In the genomic region with DNA sequence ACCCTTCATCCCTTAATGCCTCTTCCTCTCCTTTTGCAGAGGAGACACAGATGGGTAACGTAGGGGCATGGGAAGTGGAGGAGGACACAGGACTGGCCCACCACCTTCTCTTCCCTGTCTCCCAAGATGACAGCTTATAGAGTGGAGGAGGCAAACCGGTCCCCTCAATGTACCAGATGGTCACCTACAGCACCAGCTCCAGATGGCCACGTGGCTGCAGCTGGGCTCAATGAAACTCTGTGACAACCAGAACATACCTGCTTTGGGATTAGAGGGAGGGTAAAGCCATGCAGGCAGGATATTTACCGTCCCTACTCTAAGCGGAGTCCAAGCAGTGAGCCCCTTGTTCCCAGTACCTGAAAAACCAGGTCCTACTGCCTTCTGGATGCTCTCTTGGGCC, we compare ENCODE assay signal across 18 cellular contexts. TPM values are rescaled to one million over a fixed set of nuclear protein-coding genes. Genes with fewer than 3 reads are reported as not detected.
DNase-seq lines count a peak whose midpoint lies in the region; ATAC-seq and TF ChIP-seq lines count a peak whose summit lies in the region.
"Had no signal": no experiment of that assay in that cellular context is flagged by ENCODE, and none has a peak within 500 bp of the region (broad histone marks: within the 10 kb centered on the region; RNA-seq: fewer than 3 reads in every experiment).

No MANE protein-coding gene starts in this region.

- CTCF ChIA-PET in HEK293 (lab: Yijun Ruan, JAX), result interaction anchor here (0.5 to 1.5 kb wide), 3 partner anchors 9 to 327 kb away, joined by 3 to 5 read pairs (median 3); no protein-coding TSS in a partner anchor

- no peak overlapping the region for H2BK5ac ChIP-seq in neuronal stem cell (ENCODE audit: low read length)

- no CpG with 5 or more reads among the region's 5 CpGs for WGBS in neuronal stem cell (ENCODE audit: extremely low coverage in 2 of 2, insufficient read length in 2 of 2, insufficient replicate concordance in 1 of 2), 2 donors

- no peak overlapping the region for H4K8ac ChIP-seq in neuronal stem cell (ENCODE audit: low read depth, low read length)

- no peak overlapping the region for H3K4me2 ChIP-seq in neuronal stem cell (ENCODE audit: insufficient read depth, low read length, poor library complexity, severe bottlenecking)

- H2AK5ac ChIP-seq in neuronal stem cell (ENCODE audit: low read depth, low read length), result no peak overlapping the region

- H2AFZ ChIP-seq in neuronal stem cell (ENCODE audit: low read length), result peak overlapping the region; percentile 59

- H2BK15ac ChIP-seq in neuronal stem cell (ENCODE audit: low read length), result no peak overlapping the region

- H3K23ac ChIP-seq in neuronal stem cell (ENCODE audit: low read depth, low read length, poor library complexity), result no peak overlapping the region

- H3K4ac ChIP-seq in neuronal stem cell (ENCODE audit: low read length), result no peak overlapping the region

- H3K9me3 ChIP-seq in HEK293 (ENCODE audit: control insufficient read depth, insufficient read depth, low read depth, low read length), result no peaks in the 10 kb centered on the region
- H3K9me3 ChIP-seq in neuronal stem cell (replicated peaks in 1 of 2; ENCODE audit: control insufficient read depth in 2 of 2, insufficient read depth in 1 of 2, low read depth in 1 of 2, low read length in 2 of 2), result no peaks in the 10 kb centered on the region
- H3K9me3 ChIP-seq: MG63 had no signal

- H3K27ac ChIP-seq in HEK293 (ENCODE audit: extremely low read depth, low read depth, low read length) (no peak overlapping the region), neuronal stem cell (replicated peaks; ENCODE audit: low read length) (no peak overlapping the region)

- H3K79me1 ChIP-seq in neuronal stem cell (ENCODE audit: low read depth, low read length), result no peaks in the 10 kb centered on the region

- no peak overlapping the region for H3K9ac ChIP-seq in neuronal stem cell (ENCODE audit: low read depth, low read length, poor library complexity)

- H3K27me3 ChIP-seq in neuronal stem cell (ENCODE audit: control insufficient read depth in 3 of 3, insufficient read depth in 3 of 3, low read depth in 1 of 3, low read length in 3 of 3), result no peaks in the 10 kb centered on the region
- H3K27me3 ChIP-seq: MG63 had no signal

- POLR2A ChIA-PET in HEK293 (lab: Yijun Ruan, JAX), result interaction anchor here (0.6 to 1.5 kb wide), 3 partner anchors 9 to 20 kb away, joined by 3 to 9 read pairs (median 4); no protein-coding TSS in a partner anchor

- H4K91ac ChIP-seq in neuronal stem cell (ENCODE audit: low read depth, low read length, poor library complexity), result no peak overlapping the region

- DNase-seq in D341Med (ENCODE audit: low spot score), result peak; percentile 29
- peak; percentile 79 for DNase-seq in NCI-H82 treated with DMSO at 0.1 percent for 48 hours (lab: John Stamatoyannopoulos, UW; ENCODE audit: unreplicated experiment)
- no peak for DNase-seq in neuronal stem cell (ENCODE audit: low spot score)
- DNase-seq in NCI-H1048 (lab: John Stamatoyannopoulos, UW), result no peak
- no peak for DNase-seq in NCI-H2081 treated with DMSO at 0.1 percent for 48 hours (lab: John Stamatoyannopoulos, UW)
- DNase-seq: C1 segment of cervical spinal cord; CD4-positive, alpha-beta memory T cell; KG1; MG63; NCI-H2081; NCI-H446; NCI-H526 treated with DMSO at 0.1 percent for 48 hours; PC-3; T-helper 17 cell had no signal

- H3K4me3 ChIP-seq in HEK293 (ENCODE audit: low read depth, low read length), result no peak overlapping the region
- H3K4me3 ChIP-seq in neuronal stem cell (ENCODE audit: low read length in 2 of 2), result no peak overlapping the region
- H3K4me3 ChIP-seq: MG63 had no signal

- no peak overlapping the region for H3K18ac ChIP-seq in neuronal stem cell (ENCODE audit: low read length)

- no peak for TF ChIP-seq CTCF in HEK293 (tag by site-specific recombination; IDR thresholded peaks at IDR 0.05)

- no peak overlapping the region for H3K14ac ChIP-seq in neuronal stem cell (ENCODE audit: low read length)

- no peak overlapping the region for H2BK12ac ChIP-seq in neuronal stem cell (ENCODE audit: low read length)

- H3K36me3 ChIP-seq in HEK293 (ENCODE audit: control insufficient read depth in 2 of 2, insufficient read depth in 1 of 2, low read length in 2 of 2), result no peaks in the 10 kb centered on the region
- H3K36me3 ChIP-seq in neuronal stem cell (replicated peaks in 1 of 2; ENCODE audit: control insufficient read depth in 2 of 2, insufficient read depth in 2 of 2, low read length in 2 of 2), result no peaks in the 10 kb centered on the region
- H3K36me3 ChIP-seq: MG63 had no signal

- no peaks in the 10 kb centered on the region for H3K4me1 ChIP-seq in HEK293 (ENCODE audit: control insufficient read depth, insufficient read depth, low read length)
- no peaks in the 10 kb centered on the region for H3K4me1 ChIP-seq in neuronal stem cell (ENCODE audit: control insufficient read depth in 2 of 2, insufficient read depth in 1 of 2, low read depth in 1 of 2, low read length in 2 of 2)

- no peak for ATAC-seq in HG03139 (IDR thresholded peaks at IDR 0.05; ENCODE audit: unreplicated experiment)
- ATAC-seq: HCT116, PC-3, SK-N-SH treated with all-trans-retinoic acid at 6 μM for 48 hours, T-helper 17 cell had no signal

- H2BK120ac ChIP-seq in neuronal stem cell (ENCODE audit: low read depth, low read length), result no peak overlapping the region

TF ChIP-seq in HEK293, 187 proteins besides CTCF, POLR2A, EP300 and RAD21:
- TF ChIP-seq, protein P1, sequence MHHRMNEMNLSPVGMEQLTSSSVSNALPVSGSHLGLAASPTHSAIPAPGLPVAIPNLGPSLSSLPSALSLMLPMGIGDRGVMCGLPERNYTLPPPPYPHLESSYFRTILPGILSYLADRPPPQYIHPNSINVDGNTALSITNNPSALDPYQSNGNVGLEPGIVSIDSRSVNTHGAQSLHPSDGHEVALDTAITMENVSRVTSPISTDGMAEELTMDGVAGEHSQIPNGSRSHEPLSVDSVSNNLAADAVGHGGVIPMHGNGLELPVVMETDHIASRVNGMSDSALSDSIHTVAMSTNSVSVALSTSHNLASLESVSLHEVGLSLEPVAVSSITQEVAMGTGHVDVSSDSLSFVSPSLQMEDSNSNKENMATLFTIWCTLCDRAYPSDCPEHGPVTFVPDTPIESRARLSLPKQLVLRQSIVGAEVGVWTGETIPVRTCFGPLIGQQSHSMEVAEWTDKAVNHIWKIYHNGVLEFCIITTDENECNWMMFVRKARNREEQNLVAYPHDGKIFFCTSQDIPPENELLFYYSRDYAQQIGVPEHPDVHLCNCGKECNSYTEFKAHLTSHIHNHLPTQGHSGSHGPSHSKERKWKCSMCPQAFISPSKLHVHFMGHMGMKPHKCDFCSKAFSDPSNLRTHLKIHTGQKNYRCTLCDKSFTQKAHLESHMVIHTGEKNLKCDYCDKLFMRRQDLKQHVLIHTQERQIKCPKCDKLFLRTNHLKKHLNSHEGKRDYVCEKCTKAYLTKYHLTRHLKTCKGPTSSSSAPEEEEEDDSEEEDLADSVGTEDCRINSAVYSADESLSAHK (tag by site-specific recombination; IDR thresholded peaks at IDR 0.05), result no peak
- TF ChIP-seq TRIM28 (IDR thresholded peaks at IDR 0.05; ENCODE audit: borderline replicate concordance, low read length), result 0 out of 2 replicates have a peak, but pooled peaks have one; percentile 5

RNA-seq across cellular contexts. Expression of a gene that starts 7.5 kb away (rescaled TPM):
- 4.1 TPM for polyA plus RNA-seq in neuronal stem cell (2013, experiment 1 of 2)
- polyA plus RNA-seq in neuronal stem cell (2013, experiment 2 of 2), result 4.2 TPM

RNA-seq across cellular contexts. Expression of a gene that starts 20.3 kb away (rescaled TPM):
- 115 TPM for polyA plus RNA-seq in neuronal stem cell (2013, experiment 1 of 2)
- polyA plus RNA-seq in neuronal stem cell (2013, experiment 2 of 2), result 117 TPM

Comparison
In these comparisons a context has a peak if more than half of its experiments do, and no peak if none do; other contexts are left out.
1. DNase-seq: peak in D341Med (single experiment) and NCI-H82 treated with DMSO at 0.1 percent for 48 hours (single experiment); none in neuronal stem cell (single experiment), NCI-H1048 (single experiment) and NCI-H2081 treated with DMSO at 0.1 percent for 48 hours (single experiment).